15 cellular contexts compared by ENCODE assay signal in the genomic region with DNA sequence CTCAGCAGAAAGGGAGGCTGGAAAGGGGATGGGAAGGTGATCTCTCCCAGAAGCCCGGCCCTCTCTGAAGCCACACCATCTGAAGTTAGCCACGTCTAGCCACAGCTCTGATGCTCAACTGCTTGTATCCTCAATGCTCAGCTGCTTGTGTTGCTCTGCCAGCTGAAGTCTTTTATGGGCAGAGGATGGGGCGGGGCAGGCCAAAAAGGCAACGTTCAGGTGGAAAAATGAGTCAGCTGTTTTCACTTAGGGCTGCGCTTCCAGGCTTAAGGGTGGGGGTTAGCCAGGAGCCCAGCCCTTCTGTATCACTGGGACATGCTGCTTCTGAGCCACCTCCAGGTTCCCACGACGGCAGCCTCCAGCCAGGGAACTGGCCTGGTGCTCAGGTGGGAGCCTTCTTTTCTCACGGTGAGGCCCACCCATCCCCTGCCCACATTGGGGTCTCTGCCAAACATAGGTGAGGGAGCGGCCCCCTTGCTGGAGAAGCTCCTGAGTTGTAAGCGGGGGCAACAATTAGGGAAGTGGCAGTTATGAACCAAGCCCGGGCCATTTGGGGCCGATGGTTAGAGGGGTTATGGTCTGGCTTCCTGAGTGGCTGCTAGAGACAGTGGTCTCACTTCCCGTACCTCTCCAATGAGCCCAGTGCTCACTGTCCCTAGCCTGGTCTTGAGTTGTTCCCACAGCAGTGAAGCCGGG. TPM values are rescaled to one million over a fixed set of nuclear protein-coding genes. Genes with fewer than 3 reads are reported as not detected.
DNase-seq lines count a peak whose midpoint lies in the region; TF ChIP-seq lines count a peak whose summit lies in the region.
"Had no signal": no experiment of that assay in that cellular context is flagged by ENCODE, and none has a peak within 500 bp of the region (broad histone marks: within the 10 kb centered on the region; RNA-seq: fewer than 3 reads in every experiment).

No MANE protein-coding gene starts in this region.

- H3K4me3 Mint-ChIP-seq in chondrocyte (ENCODE audit: unreplicated experiment) (no peak overlapping the region), neural progenitor cell (no peak overlapping the region)
- no peak overlapping the region for H3K4me3 Mint-ChIP-seq in activated T-cell treated with anti-CD3 and anti-CD28 coated beads, Interleukin-2, amount 50 U/mL, for 24 hours
- H3K4me3 Mint-ChIP-seq: CD8-positive, alpha-beta T cell; effector memory CD8-positive, alpha-beta T cell; immature natural killer cell had no signal

- H4K20me1 ChIP-seq in neural progenitor cell (ENCODE audit: low read depth): no peaks in the 10 kb centered on the region

- H3K36me3 ChIP-seq in neural progenitor cell: no peaks in the 10 kb centered on the region
- H3K36me3 ChIP-seq: gastroesophageal sphincter, uterus had no signal

- TF ChIP-seq POLR2A in erythroblast (IDR thresholded peaks at IDR 0.05; ENCODE audit: low read length): no peak

- H2AFZ ChIP-seq in neural progenitor cell (replicated peaks): no peak overlapping the region

- H3K27ac ChIP-seq in neural progenitor cell: no peak overlapping the region
- H3K27ac ChIP-seq: gastroesophageal sphincter, uterus had no signal

- H3K4me3 ChIP-seq in neural progenitor cell: no peak overlapping the region
- H3K4me3 ChIP-seq: gastroesophageal sphincter, uterus had no signal

- H3K36me3 Mint-ChIP-seq in chondrocyte (ENCODE audit: low read depth) (no peaks in the 10 kb centered on the region), neural progenitor cell (no peaks in the 10 kb centered on the region)
- H3K36me3 Mint-ChIP-seq in activated T-cell treated with anti-CD3 and anti-CD28 coated beads, Interleukin-2, amount 50 U/mL, for 24 hours (ENCODE audit: low read depth): no peaks in the 10 kb centered on the region
- H3K36me3 Mint-ChIP-seq: CD8-positive, alpha-beta T cell; immature natural killer cell had no signal

- DNase-seq in GF-D8 (lab: John Stamatoyannopoulos, UW) (peak; percentile 92), MV-4-11 (lab: John Stamatoyannopoulos, UW) (peak; percentile 69), chondrocyte (ENCODE audit: low spot score) (peak; percentile 46), neural progenitor cell (ENCODE audit: low spot score) (no peak), erythroblast (lab: John Stamatoyannopoulos, UW) (no peak)
- no peak for DNase-seq in activated CD8-positive, alpha-beta memory T cell treated with anti-CD3 and anti-CD28 coated beads, Interleukin-2, amount 50 U/mL, for 48 hours
- DNase-seq in activated T-cell treated with anti-CD3 and anti-CD28 coated beads, Interleukin-2, amount 50 U/mL, for 24 hours: no peak
- DNase-seq: activated naive CD4-positive, alpha-beta T cell; CD8-positive, alpha-beta T cell; effector memory CD8-positive, alpha-beta T cell; immature natural killer cell; stimulated activated CD4-positive, alpha-beta T cell treated with anti-CD3 and anti-CD28 coated beads, Interleukin-2, amount 100 ng/mL, for 48 hours; uterus had no signal

- H3K9me3 Mint-ChIP-seq in chondrocyte (ENCODE audit: low read depth) (no peaks in the 10 kb centered on the region), neural progenitor cell (no peaks in the 10 kb centered on the region)
- H3K9me3 Mint-ChIP-seq in activated T-cell treated with anti-CD3 and anti-CD28 coated beads, Interleukin-2, amount 50 U/mL, for 24 hours: no peaks in the 10 kb centered on the region
- H3K9me3 Mint-ChIP-seq: CD8-positive, alpha-beta T cell; effector memory CD8-positive, alpha-beta T cell had no signal

- H3K79me2 ChIP-seq in neural progenitor cell (ENCODE audit: low read depth): no peaks in the 10 kb centered on the region

- no peak overlapping the region for H3K9ac ChIP-seq in neural progenitor cell

- H3K27ac Mint-ChIP-seq in chondrocyte (ENCODE audit: unreplicated experiment) (no peak overlapping the region), neural progenitor cell (peak overlapping the region; percentile 93)
- H3K27ac Mint-ChIP-seq in activated T-cell treated with anti-CD3 and anti-CD28 coated beads, Interleukin-2, amount 50 U/mL, for 24 hours: no peak overlapping the region
- H3K27ac Mint-ChIP-seq: CD8-positive, alpha-beta T cell; effector memory CD8-positive, alpha-beta T cell; immature natural killer cell had no signal

- peaks cover 14% of the 10 kb centered on the region for H3K27me3 Mint-ChIP-seq in chondrocyte (ENCODE audit: low read depth)
- peaks cover 11% of the 10 kb centered on the region for H3K27me3 Mint-ChIP-seq in neural progenitor cell (ENCODE audit: insufficient read depth, low read depth)
- H3K27me3 Mint-ChIP-seq in activated T-cell treated with anti-CD3 and anti-CD28 coated beads, Interleukin-2, amount 50 U/mL, for 24 hours: peaks cover 37% of the 10 kb centered on the region

- no peaks in the 10 kb centered on the region for H3F3A ChIP-seq in neural progenitor cell (ENCODE audit: low read depth)

- H3K9me3 ChIP-seq in neural progenitor cell (ENCODE audit: low read depth): no peaks in the 10 kb centered on the region
- H3K9me3 ChIP-seq: gastroesophageal sphincter, uterus had no signal

- H3K4me2 ChIP-seq in neural progenitor cell: no peak overlapping the region

- peaks cover 9% of the 10 kb centered on the region for H3K4me1 ChIP-seq in neural progenitor cell
- H3K4me1 ChIP-seq: gastroesophageal sphincter, uterus had no signal

- TF ChIP-seq CTCF in chondrocyte (IDR thresholded peaks at IDR 0.05) (no peak), neural progenitor cell (IDR thresholded peaks at IDR 0.05) (no peak)

- no peaks in the 10 kb centered on the region for H3K27me3 ChIP-seq in neural progenitor cell
- H3K27me3 ChIP-seq: uterus had no signal

- H3K4me1 Mint-ChIP-seq in chondrocyte (ENCODE audit: low read depth) (no peaks in the 10 kb centered on the region), neural progenitor cell (peaks cover 49% of the 10 kb centered on the region)
- no peaks in the 10 kb centered on the region for H3K4me1 Mint-ChIP-seq in activated T-cell treated with anti-CD3 and anti-CD28 coated beads, Interleukin-2, amount 50 U/mL, for 24 hours (ENCODE audit: low read depth)
- H3K4me1 Mint-ChIP-seq: immature natural killer cell had no signal

RNA-seq across cellular contexts. Expression of gene CNPY1, which starts 44.8 kb away (rescaled TPM):
- total RNA-seq in chondrocyte (not detected in 3 replicates), neural progenitor cell (ENCODE audit: low replicate concordance) (not detected in 2 replicates)
- total RNA-seq: CD8-positive, alpha-beta T cell; gastroesophageal sphincter; pulmonary artery endothelial cell; uterus had no signal

RNA-seq across cellular contexts. Expression of gene RBM33, which starts 53.3 kb away (rescaled TPM):
- 43.8 to 45.7 TPM (median 44.2 TPM) in 3 replicates for total RNA-seq in chondrocyte
- 31.9 and 48.6 TPM in 2 replicates for total RNA-seq in neural progenitor cell (ENCODE audit: low replicate concordance)

Comparison
In these comparisons a context has a peak if more than half of its experiments do, and no peak if none do; other contexts are left out.
1. DNase-seq: peak in GF-D8 (single experiment), MV-4-11 (single experiment) and chondrocyte (single experiment); none in neural progenitor cell (single experiment), activated CD8-positive, alpha-beta memory T cell treated with anti-CD3 and anti-CD28 coated beads, Interleukin-2, amount 50 U/mL, for 48 hours (single experiment), erythroblast (0 of 2) and activated T-cell treated with anti-CD3 and anti-CD28 coated beads, Interleukin-2, amount 50 U/mL, for 24 hours (single experiment).